1 cellular context compared by ENCODE assay signal in the genomic region with DNA sequence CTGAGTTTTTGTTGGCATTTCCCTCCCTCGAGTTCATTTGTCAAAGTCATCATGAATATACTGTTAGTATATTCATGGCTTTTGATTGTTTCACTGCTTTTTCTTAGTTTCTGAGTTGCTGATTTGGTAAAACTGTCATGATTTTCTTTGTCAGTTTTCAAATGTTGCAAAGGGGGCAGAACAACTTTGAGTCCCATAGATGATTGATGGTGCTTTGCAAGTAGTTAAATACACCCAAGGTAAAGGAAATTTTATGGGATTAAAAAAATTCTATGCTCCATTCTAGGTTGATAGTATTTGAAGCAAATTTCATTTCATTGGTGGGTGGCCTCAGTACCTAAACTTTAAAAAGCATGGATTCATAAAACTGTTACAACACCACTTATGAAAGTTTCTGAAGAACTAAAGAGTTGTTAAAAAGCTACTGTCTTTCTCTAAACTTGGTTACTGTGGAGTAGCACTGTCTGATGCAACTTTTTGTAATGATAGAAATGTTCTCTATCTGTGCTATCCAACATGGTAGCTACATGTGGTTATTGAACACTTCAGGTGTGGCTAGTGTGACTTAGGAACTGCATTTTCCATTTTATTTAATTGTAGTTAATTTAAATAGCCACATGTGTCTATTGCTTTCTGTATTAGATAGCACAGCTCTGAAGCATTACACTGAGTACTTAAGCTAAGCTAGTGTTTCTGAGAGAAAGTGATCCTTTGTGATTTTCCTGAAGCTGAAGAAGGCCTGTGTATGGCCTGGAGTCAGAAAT.
TF ChIP-seq lines count a peak whose summit lies in the region.

No MANE protein-coding gene starts in this region.

TF ChIP-seq in GM23338, 12 proteins besides CTCF, POLR2A, EP300 and RAD21 (continued from another document):
- TF ChIP-seq, protein P1, sequence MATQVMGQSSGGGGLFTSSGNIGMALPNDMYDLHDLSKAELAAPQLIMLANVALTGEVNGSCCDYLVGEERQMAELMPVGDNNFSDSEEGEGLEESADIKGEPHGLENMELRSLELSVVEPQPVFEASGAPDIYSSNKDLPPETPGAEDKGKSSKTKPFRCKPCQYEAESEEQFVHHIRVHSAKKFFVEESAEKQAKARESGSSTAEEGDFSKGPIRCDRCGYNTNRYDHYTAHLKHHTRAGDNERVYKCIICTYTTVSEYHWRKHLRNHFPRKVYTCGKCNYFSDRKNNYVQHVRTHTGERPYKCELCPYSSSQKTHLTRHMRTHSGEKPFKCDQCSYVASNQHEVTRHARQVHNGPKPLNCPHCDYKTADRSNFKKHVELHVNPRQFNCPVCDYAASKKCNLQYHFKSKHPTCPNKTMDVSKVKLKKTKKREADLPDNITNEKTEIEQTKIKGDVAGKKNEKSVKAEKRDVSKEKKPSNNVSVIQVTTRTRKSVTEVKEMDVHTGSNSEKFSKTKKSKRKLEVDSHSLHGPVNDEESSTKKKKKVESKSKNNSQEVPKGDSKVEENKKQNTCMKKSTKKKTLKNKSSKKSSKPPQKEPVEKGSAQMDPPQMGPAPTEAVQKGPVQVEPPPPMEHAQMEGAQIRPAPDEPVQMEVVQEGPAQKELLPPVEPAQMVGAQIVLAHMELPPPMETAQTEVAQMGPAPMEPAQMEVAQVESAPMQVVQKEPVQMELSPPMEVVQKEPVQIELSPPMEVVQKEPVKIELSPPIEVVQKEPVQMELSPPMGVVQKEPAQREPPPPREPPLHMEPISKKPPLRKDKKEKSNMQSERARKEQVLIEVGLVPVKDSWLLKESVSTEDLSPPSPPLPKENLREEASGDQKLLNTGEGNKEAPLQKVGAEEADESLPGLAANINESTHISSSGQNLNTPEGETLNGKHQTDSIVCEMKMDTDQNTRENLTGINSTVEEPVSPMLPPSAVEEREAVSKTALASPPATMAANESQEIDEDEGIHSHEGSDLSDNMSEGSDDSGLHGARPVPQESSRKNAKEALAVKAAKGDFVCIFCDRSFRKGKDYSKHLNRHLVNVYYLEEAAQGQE (IDR thresholded peaks at IDR 0.05; ENCODE audit: unreplicated experiment), result no peak
- no peak for TF ChIP-seq JUNB (IDR thresholded peaks at IDR 0.05; ENCODE audit: unreplicated experiment)
- no peak for TF ChIP-seq STAT1 (IDR thresholded peaks at IDR 0.05; ENCODE audit: unreplicated experiment)
- TF ChIP-seq, protein P2, sequence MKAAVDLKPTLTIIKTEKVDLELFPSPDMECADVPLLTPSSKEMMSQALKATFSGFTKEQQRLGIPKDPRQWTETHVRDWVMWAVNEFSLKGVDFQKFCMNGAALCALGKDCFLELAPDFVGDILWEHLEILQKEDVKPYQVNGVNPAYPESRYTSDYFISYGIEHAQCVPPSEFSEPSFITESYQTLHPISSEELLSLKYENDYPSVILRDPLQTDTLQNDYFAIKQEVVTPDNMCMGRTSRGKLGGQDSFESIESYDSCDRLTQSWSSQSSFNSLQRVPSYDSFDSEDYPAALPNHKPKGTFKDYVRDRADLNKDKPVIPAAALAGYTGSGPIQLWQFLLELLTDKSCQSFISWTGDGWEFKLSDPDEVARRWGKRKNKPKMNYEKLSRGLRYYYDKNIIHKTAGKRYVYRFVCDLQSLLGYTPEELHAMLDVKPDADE (IDR thresholded peaks at IDR 0.05), result no peak
- no peak for TF ChIP-seq EZH2phosphoT487 (IDR thresholded peaks at IDR 0.05; ENCODE audit: unreplicated experiment)
- TF ChIP-seq EZH2 (IDR thresholded peaks at IDR 0.05; ENCODE audit: low read depth, unreplicated experiment), result no peak
- TF ChIP-seq POLR2AphosphoS5 (IDR thresholded peaks at IDR 0.05; ENCODE audit: low read depth), result no peak
- TF ChIP-seq ZNF462 (CRISPR knock-in tag; IDR thresholded peaks at IDR 0.05), result no peak
TF ChIP-seq in GM23338: peak in this region for 0.
